ENCODE assay signal across 20 cellular contexts in the genomic region with DNA sequence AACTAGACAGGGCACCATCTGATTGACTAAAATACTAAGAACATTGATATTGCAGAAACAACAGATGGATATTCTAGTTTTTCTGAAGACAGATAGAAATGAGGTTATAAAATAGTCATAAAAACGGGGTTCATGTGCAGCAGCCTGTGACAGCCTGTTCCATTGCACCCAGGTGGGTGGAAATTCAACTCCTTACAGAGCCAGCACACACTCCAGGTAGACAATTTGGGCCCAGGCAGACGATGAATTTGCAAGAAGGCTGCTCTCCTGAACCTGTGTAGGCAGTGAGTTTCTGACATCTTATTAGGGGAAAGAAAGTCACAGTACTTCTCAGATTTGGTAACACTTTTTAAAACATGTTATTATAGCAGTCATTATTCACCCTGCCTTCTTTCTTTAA.
DNase-seq lines count a peak whose midpoint lies in the region; ATAC-seq and TF ChIP-seq lines count a peak whose summit lies in the region.
"Had no signal": no experiment of that assay in that cellular context is flagged by ENCODE, and none has a peak within 500 bp of the region (broad histone marks: within the 10 kb centered on the region; RNA-seq: fewer than 3 reads in every experiment).

No MANE protein-coding gene starts in this region.

- peaks cover 3% of the 10 kb centered on the region; the same call in 1 of the 3 replicates for H3K9me3 Mint-ChIP-seq in GM23338

- no peaks in the 10 kb centered on the region for H3K27me3 Mint-ChIP-seq in GM23338 (ENCODE audit: insufficient read depth, low read depth, poor library complexity)
- H3K27me3 Mint-ChIP-seq: B cell; CD4-positive, alpha-beta T cell had no signal

- H3K27ac ChIP-seq in GM23338 (ENCODE audit: low read depth) (no peak overlapping the region), OCI-LY3 (ENCODE audit: low read length) (no peak overlapping the region), right cardiac atrium (ENCODE audit: low read length) (no peak overlapping the region)
- H3K27ac ChIP-seq: 22Rv1; A549; BLaER1 treated with 17β-estradiol and CSF1 and Interleukin-3, amounts not matched to agents 10 nM and 100 nM; C4-2B had no signal

- H3K4me1 ChIP-seq in GM23338 (ENCODE audit: insufficient read depth) (no peaks in the 10 kb centered on the region), OCI-LY3 (ENCODE audit: low read length) (no peaks in the 10 kb centered on the region), right cardiac atrium (ENCODE audit: control insufficient read depth, insufficient read depth, low read length) (no peaks in the 10 kb centered on the region)
- H3K4me1 ChIP-seq: A549 had no signal

- H3K9me3 ChIP-seq in OCI-LY3 (ENCODE audit: insufficient read depth, low read length) (no peaks in the 10 kb centered on the region), right cardiac atrium (ENCODE audit: control insufficient read depth, low read length) (no peaks in the 10 kb centered on the region)
- H3K9me3 ChIP-seq: A549; BLaER1 treated with 17β-estradiol and CSF1 and Interleukin-3, amounts not matched to agents 10 nM and 100 nM; Caco-2 had no signal

- H3K4me2 ChIP-seq in GM23338 (no peak overlapping the region), OCI-LY3 (ENCODE audit: low read length) (no peak overlapping the region)
- H3K4me2 ChIP-seq: A549 had no signal

- no peaks in the 10 kb centered on the region for H3K9me2 ChIP-seq in GM23338 (ENCODE audit: insufficient read depth)

- H3K27ac Mint-ChIP-seq in GM23338: no peak overlapping the region
- H3K27ac Mint-ChIP-seq: B cell; CD4-positive, alpha-beta T cell; CD8-positive, alpha-beta T cell had no signal

- no peak overlapping the region for H3K4me3 ChIP-seq in GM23338
- no peak overlapping the region for H3K4me3 ChIP-seq in OCI-LY3 (ENCODE audit: low read length)
- H3K4me3 ChIP-seq in right cardiac atrium (ENCODE audit: low read length): no peak overlapping the region
- H3K4me3 ChIP-seq: A549; BLaER1 treated with 17β-estradiol and CSF1 and Interleukin-3, amounts not matched to agents 10 nM and 100 nM had no signal

- H3K79me2 ChIP-seq in GM23338 (replicated peaks; ENCODE audit: insufficient read depth): no peaks in the 10 kb centered on the region
- H3K79me2 ChIP-seq in OCI-LY3 (ENCODE audit: low read length): no peaks in the 10 kb centered on the region

- no peaks in the 10 kb centered on the region for H3K4me1 Mint-ChIP-seq in GM23338
- H3K4me1 Mint-ChIP-seq: B cell had no signal

- DNase-seq in GM23338 (ENCODE audit: low spot score): no peak
- DNase-seq in head of caudate nucleus: peak in 40 of 42 donors; percentile 5 to 90 (median 56)
- peak; percentile 74 for DNase-seq in putamen (ENCODE audit: low spot score)
- no peak for DNase-seq in posterior vena cava (ENCODE audit: low spot score)
- DNase-seq in right cardiac atrium: no peak
- DNase-seq: AML-193; Caco-2; Calu3; CD4-positive, alpha-beta T cell; CD8-positive, alpha-beta T cell; DMS79 treated with DMSO at 0.1 percent for 48 hours; GF-D8 had no signal

- no peaks in the 10 kb centered on the region for H3K36me3 Mint-ChIP-seq in GM23338 (ENCODE audit: low read depth)
- H3K36me3 Mint-ChIP-seq: CD8-positive, alpha-beta T cell had no signal

- H3K36me3 ChIP-seq in GM23338 (ENCODE audit: insufficient read depth) (no peaks in the 10 kb centered on the region), OCI-LY3 (replicated peaks; ENCODE audit: low read depth, low read length) (no peaks in the 10 kb centered on the region)
- H3K36me3 ChIP-seq: BLaER1 treated with 17β-estradiol and CSF1 and Interleukin-3, amounts not matched to agents 10 nM and 100 nM had no signal

- H3K4me3 Mint-ChIP-seq in GM23338: no peak overlapping the region
- H3K4me3 Mint-ChIP-seq: B cell; CD4-positive, alpha-beta T cell; CD8-positive, alpha-beta T cell had no signal

- no peaks in the 10 kb centered on the region for H3F3A ChIP-seq in GM23338 (replicated peaks; ENCODE audit: low read depth)

- H2AFZ ChIP-seq in GM23338: peak overlapping the region; percentile 57
- peak overlapping the region; percentile 18; the same call in 1 of the 2 replicates for H2AFZ ChIP-seq in OCI-LY3 (ENCODE audit: low read depth, low read length)

- H3K27me3 ChIP-seq in GM23338 (ENCODE audit: insufficient read depth) (no peaks in the 10 kb centered on the region), OCI-LY3 (ENCODE audit: low read depth, low read length) (no peaks in the 10 kb centered on the region), right cardiac atrium (ENCODE audit: control insufficient read depth, insufficient read depth) (no peaks in the 10 kb centered on the region)
- H3K27me3 ChIP-seq: BLaER1 treated with 17β-estradiol and CSF1 and Interleukin-3, amounts not matched to agents 10 nM and 100 nM had no signal

- 61% methylated on average over 2 of the region's 2 CpGs for WGBS in right cardiac atrium

- ATAC-seq in GM23338: no peak
- ATAC-seq in right cardiac atrium: no peak
- ATAC-seq in HG02981 (IDR thresholded peaks at IDR 0.05; ENCODE audit: unreplicated experiment): no peak
- no peak for ATAC-seq in GM21360 (IDR thresholded peaks at IDR 0.05; ENCODE audit: unreplicated experiment)
- ATAC-seq: A549; CD8-positive, alpha-beta T cell had no signal

- H4K20me1 ChIP-seq in GM23338 (replicated peaks; ENCODE audit: insufficient read depth) (no peaks in the 10 kb centered on the region), OCI-LY3 (ENCODE audit: insufficient read depth, low read length) (no peaks in the 10 kb centered on the region)
- H4K20me1 ChIP-seq: BLaER1 treated with 17β-estradiol and CSF1 and Interleukin-3, amounts not matched to agents 10 nM and 100 nM had no signal

- H3K9ac ChIP-seq in OCI-LY3 (ENCODE audit: low read length): no peak overlapping the region
- H3K9ac ChIP-seq: BLaER1 treated with 17β-estradiol and CSF1 and Interleukin-3, amounts not matched to agents 10 nM and 100 nM had no signal

- intact Hi-C loops in head of caudate nucleus (cut with DNase I): no loop called here
- intact Hi-C loops in posterior vena cava (cut with DNase I): no loop called here
- intact Hi-C loops in right cardiac atrium (cut with DNase I): no loop called here

- TF ChIP-seq CTCF in GM23338 (conservative IDR thresholded peaks at IDR 0.05; ENCODE audit: low read depth in 2 of 2): no peak
- TF ChIP-seq CTCF in OCI-LY3 (IDR thresholded peaks at IDR 0.05; ENCODE audit: low read depth, low read length): no peak

TF ChIP-seq in GM23338, 12 proteins besides CTCF, POLR2A, EP300 and RAD21:
- TF ChIP-seq CREB1 (CRISPR knock-in tag; IDR thresholded peaks at IDR 0.05; ENCODE audit: low read depth) (no peak), EZH2 (IDR thresholded peaks at IDR 0.05; ENCODE audit: low read depth, unreplicated experiment) (no peak)
TF ChIP-seq in GM23338: peak in this region for 0.

Comparison
In these comparisons a context has a peak if more than half of its experiments do, and no peak if none do; other contexts are left out.
1. DNase-seq: peak in head of caudate nucleus (40 of 42) and putamen (single experiment); none in GM23338 (single experiment), posterior vena cava (single experiment) and right cardiac atrium (0 of 3).